Comparison of ENCODE assay signal across 9 cellular contexts in the genomic region with DNA sequence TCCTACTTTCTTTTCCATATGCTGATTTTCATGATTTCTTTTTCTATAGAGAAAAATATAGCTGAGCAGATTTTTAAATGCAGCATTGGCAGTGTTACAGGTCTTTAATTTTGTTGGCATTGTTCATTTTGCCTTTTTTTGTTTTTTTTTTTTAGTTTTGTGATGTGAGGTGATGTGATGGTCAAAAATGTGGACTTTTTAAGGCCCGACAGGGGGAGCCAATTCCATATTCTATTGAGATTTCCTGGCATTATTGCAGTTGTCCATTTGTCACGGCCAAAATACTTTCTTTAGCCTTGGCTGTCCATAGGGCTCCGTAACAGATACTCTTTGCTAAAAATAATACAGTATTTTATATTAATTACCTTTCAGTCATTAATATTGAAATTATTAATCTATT. TPM values are rescaled to one million over a fixed set of nuclear protein-coding genes. Genes with fewer than 3 reads are reported as not detected.
DNase-seq lines count a peak whose midpoint lies in the region; TF ChIP-seq lines count a peak whose summit lies in the region.
"Had no signal": no experiment of that assay in that cellular context is flagged by ENCODE, and none has a peak within 500 bp of the region (broad histone marks: within the 10 kb centered on the region; RNA-seq: fewer than 3 reads in every experiment).

No MANE protein-coding gene starts in this region.

- DNase-seq in ELR (ENCODE audit: low read depth) (peak; percentile 56), NCI-H2081 (lab: John Stamatoyannopoulos, UW) (peak; percentile 66 to 82), choroid plexus epithelial cell (ENCODE audit: low read depth) (peak; percentile 75), myocyte (ENCODE audit: low read depth) (peak; percentile 9), testis (no peak), NCI-H1930 (lab: John Stamatoyannopoulos, UW) (no peak), middle frontal gyrus (ENCODE audit: extremely low spot score, low spot score) (no peak)
- DNase-seq in central memory CD4-positive, alpha-beta T cell: no peak
- DNase-seq: stomach had no signal

- no peaks in the 10 kb centered on the region for H3K27me3 ChIP-seq in testis
- H3K27me3 ChIP-seq: stomach had no signal

- H3K4me1 ChIP-seq in testis: no peaks in the 10 kb centered on the region

- TF ChIP-seq CTCF in choroid plexus epithelial cell (conservative IDR thresholded peaks at IDR 0.05; ENCODE audit: low read depth, low read length): peak; percentile 67
- TF ChIP-seq CTCF in testis (IDR thresholded peaks at IDR 0.05): no peak

- no peaks in the 10 kb centered on the region for H3K36me3 ChIP-seq in testis (ENCODE audit: low read depth, missing control alignments)
- H3K36me3 ChIP-seq: stomach had no signal

- H3K4me3 ChIP-seq in choroid plexus epithelial cell (ENCODE audit: low read depth, low read length) (no peak overlapping the region), testis (no peak overlapping the region)
- H3K4me3 ChIP-seq: stomach had no signal

- H3K9me3 ChIP-seq in testis: no peaks in the 10 kb centered on the region
- H3K9me3 ChIP-seq: stomach had no signal

- 57 to 62% methylated on average over 3 of the region's 3 CpGs for WGBS in testis, 2 donors

- H3K27ac ChIP-seq in testis: no peak overlapping the region
- H3K27ac ChIP-seq: stomach had no signal

- no peak for TF ChIP-seq POLR2A in testis (IDR thresholded peaks at IDR 0.05)

- intact Hi-C loops in testis (cut with DNase I; ENCODE audit: low total_unique reads): no loop called here

RNA-seq across cellular contexts. Expression of a gene that starts 47.8 kb away (rescaled TPM):
- total RNA-seq in myocyte (3.1 and 3.4 TPM in 2 replicates), testis (10 to 100 TPM in 1 of 2 donors, 1 to 10 TPM in 1; 5.5 to 11.4 TPM)
- 1.5 TPM for polyA plus RNA-seq in myocyte (2012)
- polyA plus RNA-seq in testis (ENCODE audit: insufficient read depth, low read depth, low replicate concordance): 8.7 TPM

Comparison
In these comparisons a context has a peak if more than half of its experiments do, and no peak if none do; other contexts are left out.
1. DNase-seq: peak in ELR (single experiment), NCI-H2081 (2 of 2), choroid plexus epithelial cell (single experiment) and myocyte (single experiment); none in central memory CD4-positive, alpha-beta T cell (single experiment), testis (single experiment), NCI-H1930 (0 of 2) and middle frontal gyrus (single experiment).